In genomic region chr2:150620860-150621259, GRCh38 we compare ENCODE assay signal across 1 cellular context.
TF ChIP-seq lines count a peak whose summit lies in the region.

No MANE protein-coding gene starts in this region.

TF ChIP-seq in SK-N-SH treated with all-trans-retinoic acid at 6 μM for 48 hours, 23 proteins besides CTCF, POLR2A, EP300 and RAD21 (continued from another document):
- TF ChIP-seq CREB5 (CRISPR knock-in tag; IDR thresholded peaks at IDR 0.05; ENCODE audit: low read depth): no peak
